2 cellular contexts compared by ENCODE assay signal in the genomic region with DNA sequence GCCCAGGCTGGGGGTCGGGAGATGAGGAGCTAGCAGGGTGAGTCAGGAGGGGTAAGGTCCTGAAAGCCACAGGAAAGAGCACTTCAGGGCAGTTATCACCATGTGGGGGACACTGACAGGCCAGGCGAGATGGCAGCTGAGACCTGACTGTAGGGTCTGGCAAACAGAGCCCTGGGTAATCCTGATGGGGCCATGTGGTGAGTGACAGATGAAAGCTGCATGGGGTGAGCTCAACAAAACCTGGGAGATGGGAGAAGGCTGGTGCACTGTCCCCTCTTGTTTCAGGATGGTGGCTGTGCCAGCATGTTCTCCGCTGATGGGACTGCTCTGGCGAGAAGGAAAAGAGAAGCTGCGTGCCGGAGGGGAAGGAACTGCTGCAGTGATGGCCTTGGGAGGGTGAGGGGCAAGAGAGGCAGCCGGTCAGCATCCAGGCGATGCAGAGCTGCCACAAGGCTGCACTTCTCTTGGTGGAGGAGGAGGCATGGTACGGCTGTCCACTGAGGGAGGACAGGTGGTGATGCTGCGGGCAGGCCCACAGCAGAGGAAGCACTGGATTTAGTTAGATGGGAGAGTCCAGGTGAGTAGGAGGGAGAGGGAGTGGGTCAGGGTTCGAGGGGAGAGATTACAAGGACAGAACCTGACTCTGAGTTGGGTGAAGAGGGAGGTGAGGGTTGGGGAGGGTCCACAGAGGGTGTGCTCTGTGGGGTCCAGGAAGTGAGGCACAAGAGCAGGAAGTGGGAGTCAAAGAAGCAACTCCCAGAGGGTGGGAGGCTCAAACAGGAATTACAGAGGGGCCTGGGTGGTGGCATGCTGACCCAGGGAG.
TF ChIP-seq lines count a peak whose summit lies in the region.

No MANE protein-coding gene starts in this region.

TF ChIP-seq in IMR-90, 13 proteins besides CTCF, POLR2A, EP300 and RAD21:
- TF ChIP-seq CEBPB (IDR thresholded peaks at IDR 0.05; ENCODE audit: low read depth, low read length): no peak
- TF ChIP-seq, protein P1, sequence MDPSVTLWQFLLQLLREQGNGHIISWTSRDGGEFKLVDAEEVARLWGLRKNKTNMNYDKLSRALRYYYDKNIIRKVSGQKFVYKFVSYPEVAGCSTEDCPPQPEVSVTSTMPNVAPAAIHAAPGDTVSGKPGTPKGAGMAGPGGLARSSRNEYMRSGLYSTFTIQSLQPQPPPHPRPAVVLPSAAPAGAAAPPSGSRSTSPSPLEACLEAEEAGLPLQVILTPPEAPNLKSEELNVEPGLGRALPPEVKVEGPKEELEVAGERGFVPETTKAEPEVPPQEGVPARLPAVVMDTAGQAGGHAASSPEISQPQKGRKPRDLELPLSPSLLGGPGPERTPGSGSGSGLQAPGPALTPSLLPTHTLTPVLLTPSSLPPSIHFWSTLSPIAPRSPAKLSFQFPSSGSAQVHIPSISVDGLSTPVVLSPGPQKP (IDR thresholded peaks at IDR 0.05; ENCODE audit: borderline replicate concordance, low read depth, low read length): no peak
- no peak for TF ChIP-seq RCOR1 (IDR thresholded peaks at IDR 0.05; ENCODE audit: insufficient replicate concordance, low read length)
- no peak for TF ChIP-seq MAZ (IDR thresholded peaks at IDR 0.05; ENCODE audit: borderline replicate concordance, low read depth, low read length)
- TF ChIP-seq MXI1 (IDR thresholded peaks at IDR 0.05; ENCODE audit: borderline replicate concordance, low read depth, low read length): no peak
- no peak for TF ChIP-seq CHD1 (IDR thresholded peaks at IDR 0.05; ENCODE audit: low read depth, low read length)
- no peak for TF ChIP-seq RFX5 (IDR thresholded peaks at IDR 0.05; ENCODE audit: low read depth, low read length)
- TF ChIP-seq, protein P2, sequence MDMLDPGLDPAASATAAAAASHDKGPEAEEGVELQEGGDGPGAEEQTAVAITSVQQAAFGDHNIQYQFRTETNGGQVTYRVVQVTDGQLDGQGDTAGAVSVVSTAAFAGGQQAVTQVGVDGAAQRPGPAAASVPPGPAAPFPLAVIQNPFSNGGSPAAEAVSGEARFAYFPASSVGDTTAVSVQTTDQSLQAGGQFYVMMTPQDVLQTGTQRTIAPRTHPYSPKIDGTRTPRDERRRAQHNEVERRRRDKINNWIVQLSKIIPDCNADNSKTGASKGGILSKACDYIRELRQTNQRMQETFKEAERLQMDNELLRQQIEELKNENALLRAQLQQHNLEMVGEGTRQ (IDR thresholded peaks at IDR 0.05; ENCODE audit: low read depth, low read length): no peak
- TF ChIP-seq BHLHE40 (IDR thresholded peaks at IDR 0.05; ENCODE audit: low read depth, low read length): no peak
- TF ChIP-seq MAFK (IDR thresholded peaks at IDR 0.05; ENCODE audit: low read depth, low read length): no peak
- no peak for TF ChIP-seq FOS (IDR thresholded peaks at IDR 0.05; ENCODE audit: low read depth, low read length)
- TF ChIP-seq NFE2L2 (IDR thresholded peaks at IDR 0.05; ENCODE audit: low read depth, low read length): no peak
- TF ChIP-seq SMC3 (IDR thresholded peaks at IDR 0.05; ENCODE audit: low read depth, low read length): no peak

TF ChIP-seq in H1, 55 proteins besides CTCF, POLR2A, EP300 and RAD21:
- TF ChIP-seq RNF2 (IDR thresholded peaks at IDR 0.05; ENCODE audit: borderline replicate concordance, low read depth, low read length, missing control alignments, poor library complexity, severe bottlenecking) (no peak), EZH2 (IDR thresholded peaks at IDR 0.05; ENCODE audit: low read depth, low read length, severe bottlenecking) (no peak), GTF2F1 (IDR thresholded peaks at IDR 0.05; ENCODE audit: borderline replicate concordance, low read depth, low read length) (no peak), TEAD4 (IDR thresholded peaks at IDR 0.05; ENCODE audit: low read depth, low read length) (no peak), NANOG (IDR thresholded peaks at IDR 0.05; ENCODE audit: insufficient read depth, low read depth, low read length, poor library complexity, severe bottlenecking) (no peak), CEBPB (IDR thresholded peaks at IDR 0.05; ENCODE audit: low read depth, low read length) (no peak), SP2 (IDR thresholded peaks at IDR 0.05; ENCODE audit: low read length) (no peak), SUZ12 (IDR thresholded peaks at IDR 0.05; ENCODE audit: low read length) (no peak), HDAC2 (IDR thresholded peaks at IDR 0.05; ENCODE audit: borderline replicate concordance in 1 of 2, low read depth in 2 of 2, low read length in 2 of 2) (no peak), BCL11A (IDR thresholded peaks at IDR 0.05; ENCODE audit: low read depth in 2 of 2, low read length in 2 of 2) (no peak), CREB1 (IDR thresholded peaks at IDR 0.05) (no peak)
- TF ChIP-seq, protein P3, sequence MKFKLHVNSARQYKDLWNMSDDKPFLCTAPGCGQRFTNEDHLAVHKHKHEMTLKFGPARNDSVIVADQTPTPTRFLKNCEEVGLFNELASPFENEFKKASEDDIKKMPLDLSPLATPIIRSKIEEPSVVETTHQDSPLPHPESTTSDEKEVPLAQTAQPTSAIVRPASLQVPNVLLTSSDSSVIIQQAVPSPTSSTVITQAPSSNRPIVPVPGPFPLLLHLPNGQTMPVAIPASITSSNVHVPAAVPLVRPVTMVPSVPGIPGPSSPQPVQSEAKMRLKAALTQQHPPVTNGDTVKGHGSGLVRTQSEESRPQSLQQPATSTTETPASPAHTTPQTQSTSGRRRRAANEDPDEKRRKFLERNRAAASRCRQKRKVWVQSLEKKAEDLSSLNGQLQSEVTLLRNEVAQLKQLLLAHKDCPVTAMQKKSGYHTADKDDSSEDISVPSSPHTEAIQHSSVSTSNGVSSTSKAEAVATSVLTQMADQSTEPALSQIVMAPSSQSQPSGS (IDR thresholded peaks at IDR 0.05; ENCODE audit: low read length): no peak
- TF ChIP-seq, protein P4, sequence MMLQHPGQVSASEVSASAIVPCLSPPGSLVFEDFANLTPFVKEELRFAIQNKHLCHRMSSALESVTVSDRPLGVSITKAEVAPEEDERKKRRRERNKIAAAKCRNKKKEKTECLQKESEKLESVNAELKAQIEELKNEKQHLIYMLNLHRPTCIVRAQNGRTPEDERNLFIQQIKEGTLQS (IDR thresholded peaks at IDR 0.05; ENCODE audit: insufficient read depth, low read depth, low read length): no peak
